In genomic region chr15:67050062-67050461, GRCh38 we compare ENCODE assay signal across 11 cellular contexts. TPM values are rescaled to one million over a fixed set of nuclear protein-coding genes. Genes with fewer than 3 reads are reported as not detected.
A peak's percentile ranks its signal among the peaks of the same experiment; 100 is the strongest.
DNase-seq lines count a peak whose midpoint lies in the region; ATAC-seq, FAIRE-seq and TF ChIP-seq lines count a peak whose summit lies in the region.
"Had no signal": no experiment of that assay in that cellular context is flagged by ENCODE, and none has a peak within 500 bp of the region (broad histone marks: within the 10 kb centered on the region; RNA-seq: fewer than 3 reads in every experiment).

No MANE protein-coding gene starts in this region.

- DNase-seq in ELR (ENCODE audit: low read depth) (peak; percentile 62), GM12878 (ENCODE audit: low read depth, low spot score) (no peak), right atrium auricular region (ENCODE audit: low spot score) (no peak), small intestine (no peak), middle frontal gyrus (ENCODE audit: extremely low spot score, low spot score) (no peak), NCI-H2196 (lab: John Stamatoyannopoulos, UW; ENCODE audit: unreplicated experiment) (no peak), NCI-H2081 treated with DMSO at 0.1 percent for 48 hours (lab: John Stamatoyannopoulos, UW) (no peak), DMS79 treated with DMSO at 0.1 percent for 48 hours (lab: John Stamatoyannopoulos, UW) (no peak)
- DNase-seq: glutamatergic neuron, occipital lobe had no signal

- intact Hi-C loops in GM12878 (cut with micrococcal nuclease; ENCODE audit: unreplicated experiment), result no loop called here

- no peak overlapping the region for H3K27ac ChIP-seq in GM12878 (ENCODE audit: control insufficient read depth, insufficient read depth)
- peak overlapping the region; percentile 27 to 60 for H3K27ac ChIP-seq in right atrium auricular region
- H3K27ac ChIP-seq in small intestine (ENCODE audit: low read depth in 1 of 2, low read length in 1 of 2), result peak overlapping the region; percentile 93 to 97

- no peak overlapping the region for H3K4me3 ChIP-seq in GM12878
- no peak overlapping the region for H3K4me3 ChIP-seq in right atrium auricular region
- H3K4me3 ChIP-seq in small intestine (ENCODE audit: low read depth in 1 of 2, low read length in 2 of 2), result no peak overlapping the region

- no peak for TF ChIP-seq CTCF in GM12878 (IDR thresholded peaks at IDR 0.05 in 2 of 3, conservative IDR thresholded peaks at IDR 0.05 in 1 of 3; ENCODE audit: control insufficient read depth in 2 of 3, extremely low read depth in 1 of 3, insufficient read depth in 1 of 3, low read depth in 3 of 3, low read length in 3 of 3)
- no peak for TF ChIP-seq CTCF in right atrium auricular region (IDR thresholded peaks at IDR 0.05)

- H3K36me3 ChIP-seq in GM12878 (ENCODE audit: control insufficient read depth in 2 of 2, insufficient read depth in 2 of 2, low read length in 1 of 2) (no peaks in the 10 kb centered on the region), right atrium auricular region (no peaks in the 10 kb centered on the region), small intestine (ENCODE audit: control insufficient read depth in 2 of 2, insufficient read depth in 2 of 2, low read length in 2 of 2) (no peaks in the 10 kb centered on the region)

- ATAC-seq in GM12878, result no peak

- H3K79me2 ChIP-seq in GM12878 (ENCODE audit: control insufficient read depth, insufficient read depth, low read length), result no peaks in the 10 kb centered on the region

- WGBS in GM12878 (ENCODE audit: insufficient coverage, insufficient replicate concordance, low lambda C conversion rate, missing lambda C conversion rate), result 95% methylated on average over 3 of the region's 3 CpGs
- 7 to 54% (median 33%) methylated on average over 3 of the region's 3 CpGs for WGBS in small intestine, 3 donors

- H3K9me3 ChIP-seq in GM12878 (replicated peaks; ENCODE audit: control insufficient read depth, insufficient read depth, low read length) (no peaks in the 10 kb centered on the region), right atrium auricular region (no peaks in the 10 kb centered on the region), small intestine (ENCODE audit: control insufficient read depth, low read depth) (no peaks in the 10 kb centered on the region)

- H3K9ac ChIP-seq in GM12878 (ENCODE audit: control insufficient read depth, insufficient read depth, low read length), result no peak overlapping the region

- no peak for TF ChIP-seq EP300 in GM12878 (IDR thresholded peaks at IDR 0.05; ENCODE audit: borderline replicate concordance in 1 of 2, control insufficient read depth in 1 of 2, low read depth in 2 of 2, low read length in 2 of 2)

- FAIRE-seq in GM12878 (lab: Jason Lieb, UNC) (no peak), small intestine (lab: Jason Lieb, UNC) (no peak)
- FAIRE-seq: TTC549 had no signal

- SMC1A ChIA-PET in GM12878 (lab: Charles Lee; ENCODE audit: uncharacterized antibody, unreplicated experiment), result interaction anchor here (1.0 to 2.1 kb wide), 4 partner anchors 16 to 104 kb away, joined by 3 to 5 read pairs (median 4); no protein-coding TSS in a partner anchor

- POLR2A ChIA-PET in GM12878 (lab: Charles Lee), result no interaction called here

- H3K4me1 ChIP-seq in GM12878 (ENCODE audit: control insufficient read depth, insufficient read depth, low read length) (peaks cover 12% of the 10 kb centered on the region), right atrium auricular region (peaks cover 0 to 42% of the 10 kb centered on the region in 2 donors), small intestine (ENCODE audit: control insufficient read depth in 2 of 2, insufficient read depth in 1 of 2, low read depth in 1 of 2, low read length in 1 of 2) (peaks cover 7 to 12% of the 10 kb centered on the region in 2 donors)

- BruUV-seq in GM12878 (replicated peaks; lab: Mats Ljungman, UMichigan), result no TSS peak

- no peak for TF ChIP-seq POLR2A in GM12878 (IDR thresholded peaks at IDR 0.05; ENCODE audit: low read depth, low read length)

- TF ChIP-seq RAD21 in GM12878 (IDR thresholded peaks at IDR 0.05; ENCODE audit: insufficient read depth, low read depth, low read length), result no peak

- CTCF ChIA-PET in GM12878 (lab: Yijun Ruan, JAX), result interaction anchor here (0.9 kb wide), 1 partner anchor 103 kb away, joined by 3 read pairs; no protein-coding TSS in a partner anchor

- no peaks in the 10 kb centered on the region for H3K27me3 ChIP-seq in GM12878 (replicated peaks in 1 of 2; ENCODE audit: control insufficient read depth in 2 of 2, insufficient read depth in 2 of 2, low read length in 1 of 2)
- no peaks in the 10 kb centered on the region for H3K27me3 ChIP-seq in right atrium auricular region
- no peaks in the 10 kb centered on the region for H3K27me3 ChIP-seq in small intestine (ENCODE audit: control insufficient read depth in 2 of 2, insufficient read depth in 2 of 2, low read length in 2 of 2)

- H3K4me2 ChIP-seq in GM12878 (ENCODE audit: control insufficient read depth, insufficient read depth), result 0 out of 2 replicates have a peak overlapping the region, but pooled peaks have one; percentile 77

- H4K20me1 ChIP-seq in GM12878 (ENCODE audit: control insufficient read depth, insufficient read depth), result no peaks in the 10 kb centered on the region

- RAD21 ChIA-PET in GM12878 (lab: Charles Lee; ENCODE audit: unreplicated experiment), result interaction anchor here (1.1 to 1.3 kb wide), 2 partner anchors 31 to 51 kb away, joined by 4 read pairs; no protein-coding TSS in a partner anchor

- in situ Hi-C loops in GM12878 (cut with MboI), result no loop called here

- H2AFZ ChIP-seq in GM12878 (ENCODE audit: control insufficient read depth, low read depth, low read length), result no peak overlapping the region

TF ChIP-seq in GM12878, 131 proteins besides CTCF, POLR2A, EP300 and RAD21 (continues in another document):
- TF ChIP-seq HSF1 (IDR thresholded peaks at IDR 0.05; ENCODE audit: low read depth, low read length) (no peak), ATF3 (IDR thresholded peaks at IDR 0.05; ENCODE audit: borderline replicate concordance, extremely low read depth, low read depth, low read length) (no peak), BRCA1 (IDR thresholded peaks at IDR 0.05; ENCODE audit: low read depth, low read length) (no peak), E2F8 (IDR thresholded peaks at IDR 0.05; ENCODE audit: low read depth, partially characterized antibody) (no peak), TCF7 (IDR thresholded peaks at IDR 0.05; ENCODE audit: borderline replicate concordance) (no peak)

RNA-seq across cellular contexts. Expression of gene SMAD3, which starts 15.3 kb away (rescaled TPM):
- total RNA-seq in GM12878 (2013; cell fraction: nucleolus; rRNA removed), result 119 and 128 TPM in 2 replicates
- total RNA-seq in GM12878 (2014; rRNA removed), result 12.2 and 15.6 TPM in 2 replicates
- total RNA-seq in GM12878 (2014; rRNA removed; fragmentation: Illumina TruSeq; extraction: Trizol), result 11.7 and 13.3 TPM in 2 replicates
- 39.9 and 40.0 TPM in 2 replicates for total RNA-seq in GM12878 (2021)
- 17.0 TPM for polyA plus RNA-seq in GM12878 (2011; ENCODE audit: low read depth)
- 15.0 and 28.2 TPM in 2 replicates for polyA plus RNA-seq in GM12878 (2011; rRNA removed)
- 21.5 and 22.5 TPM in 2 replicates for polyA plus RNA-seq in GM12878 (2011; cell fraction: cytosol; rRNA removed)
- polyA plus RNA-seq in GM12878 (2011; cell fraction: nucleus; rRNA removed), result 85.6 and 92.9 TPM in 2 replicates
- polyA plus RNA-seq in GM12878 (2012), result 41.6 and 42.7 TPM in 2 replicates
- polyA plus RNA-seq in GM12878 (2014; fragmentation: Illumina TruSeq; extraction: Trizol), result 31.9 and 43.2 TPM in 2 replicates
- 1 to 10 TPM; 5.6 to 6.6 TPM for polyA plus RNA-seq in GM12878 (2014; fragmentation: Nextera tagmentation; extraction: Ambion mirVana)
- 22.4 and 27.7 TPM in 2 replicates for polyA plus RNA-seq in GM12878 (2014; rRNA removed)
- polyA plus RNA-seq in GM12878 (2016; fragmentation: Nextera tagmentation; extraction: Ambion mirVana), result 10 to 100 TPM in 1 of 2 experiments, 1 to 10 TPM in 1; 8.0 to 18.7 TPM
- polyA minus RNA-seq in GM12878 (2011; rRNA and poly(A)+ RNA removed), result 23.3 and 26.4 TPM in 2 replicates
- 11.1 and 14.3 TPM in 2 replicates for polyA minus RNA-seq in GM12878 (2011; cell fraction: cytosol; rRNA and poly(A)+ RNA removed)
- 17.3 and 26.6 TPM in 2 replicates for polyA minus RNA-seq in GM12878 (2011; cell fraction: nucleus; rRNA and poly(A)+ RNA removed)
- total RNA-seq in right atrium auricular region, result 10 to 100 TPM; 20.8 to 37.8 TPM
- 10 to 100 TPM; 11.6 to 17.0 (median 12.1) TPM for polyA plus RNA-seq in small intestine
